Comparison of ENCODE assay signal across 13 cellular contexts in genomic region chr4:143420227-143420626, GRCh38.
DNase-seq lines count a peak whose midpoint lies in the region; ATAC-seq and TF ChIP-seq lines count a peak whose summit lies in the region.
"Had no signal": no experiment of that assay in that cellular context is flagged by ENCODE, and none has a peak within 500 bp of the region (broad histone marks: within the 10 kb centered on the region; RNA-seq: fewer than 3 reads in every experiment).

No MANE protein-coding gene starts in this region.

- no peaks in the 10 kb centered on the region for H3K9me3 Mint-ChIP-seq in memory B cell

- peaks cover 3% of the 10 kb centered on the region for H3K27me3 Mint-ChIP-seq in memory B cell
- H3K27me3 Mint-ChIP-seq: activated naive CD8-positive, alpha-beta T cell had no signal

- H3K27ac Mint-ChIP-seq in memory B cell, result peak overlapping the region; percentile 20
- H3K27ac Mint-ChIP-seq: activated naive CD8-positive, alpha-beta T cell; mesothelial cell of epicardium had no signal

- peaks cover 31% of the 10 kb centered on the region for H3F3A ChIP-seq in MM.1S (ENCODE audit: insufficient read depth, low read length)

- H3K4me3 ChIP-seq in MM.1S (ENCODE audit: low read length) (peak overlapping the region; percentile 27), uterus (no peak overlapping the region), H7 (ENCODE audit: insufficient read depth, low read depth, low read length) (no peak overlapping the region)
- H3K4me3 ChIP-seq: vagina had no signal

- H3K4me1 ChIP-seq in MM.1S (ENCODE audit: low read length) (peaks cover 57% of the 10 kb centered on the region), uterus (peaks cover 0 to 3% of the 10 kb centered on the region in 2 donors)
- H3K4me1 ChIP-seq: vagina had no signal

- DNase-seq in MM.1S (peak; percentile 70), memory B cell (ENCODE audit: low spot score in 2 of 2) (no peak), T-helper 1 cell (no peak), HT-29 (ENCODE audit: low spot score) (no peak), uterus (no peak), H7 (no peak)
- DNase-seq: NCI-H2171; stimulated activated CD8-positive, alpha-beta memory T cell treated with anti-CD3 and anti-CD28 coated beads, Interleukin-4, amount 100 ng/mL, for 48 hours had no signal

- intact Hi-C loops in uterus (cut with DNase I; ENCODE audit: low total_unique reads), result no loop called here

- H3K27ac ChIP-seq in MM.1S (ENCODE audit: low read length) (peak overlapping the region; percentile 85), uterus (peak overlapping the region in 1 of 2 donors; percentile 51)
- H3K27ac ChIP-seq: vagina had no signal

- peaks cover 4% of the 10 kb centered on the region for H3K36me3 Mint-ChIP-seq in memory B cell
- H3K36me3 Mint-ChIP-seq: activated naive CD8-positive, alpha-beta T cell had no signal

- H3K4me2 ChIP-seq in MM.1S (ENCODE audit: low read depth, low read length), result peak overlapping the region; percentile 47

- H3K36me3 ChIP-seq in MM.1S (replicated peaks; ENCODE audit: insufficient read depth, low read length), result no peaks in the 10 kb centered on the region
- H3K36me3 ChIP-seq in uterus, result no peaks in the 10 kb centered on the region
- no peaks in the 10 kb centered on the region for H3K36me3 ChIP-seq in H7 (replicated peaks; ENCODE audit: control insufficient read depth, insufficient read depth, low read length)

- peak; percentile 39 for ATAC-seq in GM18517 (IDR thresholded peaks at IDR 0.05; ENCODE audit: unreplicated experiment)
- ATAC-seq in GM21723 (IDR thresholded peaks at IDR 0.05; ENCODE audit: unreplicated experiment), result peak; percentile 31
- no peak for ATAC-seq in memory B cell (ENCODE audit: low read depth)

- H3K79me2 ChIP-seq in MM.1S (ENCODE audit: low read length), result peaks cover 92% of the 10 kb centered on the region

- no peak overlapping the region for H3K4me3 Mint-ChIP-seq in memory B cell
- H3K4me3 Mint-ChIP-seq: activated naive CD8-positive, alpha-beta T cell; mesothelial cell of epicardium had no signal

- no peaks in the 10 kb centered on the region for H3K9me3 ChIP-seq in MM.1S (replicated peaks; ENCODE audit: insufficient read depth, low read length)
- no peaks in the 10 kb centered on the region for H3K9me3 ChIP-seq in uterus
- H3K9me3 ChIP-seq: vagina had no signal

- H3K9me2 ChIP-seq in MM.1S (replicated peaks; ENCODE audit: insufficient read depth, low read length), result no peaks in the 10 kb centered on the region

- peak overlapping the region; percentile 45 for H3K9ac ChIP-seq in MM.1S (ENCODE audit: low read length)

- H2AFZ ChIP-seq in MM.1S (ENCODE audit: low read length), result no peak overlapping the region

- H3K27me3 ChIP-seq in MM.1S (replicated peaks; ENCODE audit: insufficient read depth, low read length) (no peaks in the 10 kb centered on the region), uterus (no peaks in the 10 kb centered on the region), H7 (ENCODE audit: control insufficient read depth, insufficient read depth, low read length) (no peaks in the 10 kb centered on the region)
- H3K27me3 ChIP-seq: vagina had no signal

- TF ChIP-seq CTCF in MM.1S (IDR thresholded peaks at IDR 0.05; ENCODE audit: low read length) (no peak), uterus (IDR thresholded peaks at IDR 0.05) (no peak)

- no peak for TF ChIP-seq POLR2A in uterus (IDR thresholded peaks at IDR 0.05)

- no peaks in the 10 kb centered on the region for H4K20me1 ChIP-seq in MM.1S (ENCODE audit: insufficient read depth, low read length)

- H3K4me1 Mint-ChIP-seq in memory B cell, result peaks cover 14% of the 10 kb centered on the region
